In the genomic region with DNA sequence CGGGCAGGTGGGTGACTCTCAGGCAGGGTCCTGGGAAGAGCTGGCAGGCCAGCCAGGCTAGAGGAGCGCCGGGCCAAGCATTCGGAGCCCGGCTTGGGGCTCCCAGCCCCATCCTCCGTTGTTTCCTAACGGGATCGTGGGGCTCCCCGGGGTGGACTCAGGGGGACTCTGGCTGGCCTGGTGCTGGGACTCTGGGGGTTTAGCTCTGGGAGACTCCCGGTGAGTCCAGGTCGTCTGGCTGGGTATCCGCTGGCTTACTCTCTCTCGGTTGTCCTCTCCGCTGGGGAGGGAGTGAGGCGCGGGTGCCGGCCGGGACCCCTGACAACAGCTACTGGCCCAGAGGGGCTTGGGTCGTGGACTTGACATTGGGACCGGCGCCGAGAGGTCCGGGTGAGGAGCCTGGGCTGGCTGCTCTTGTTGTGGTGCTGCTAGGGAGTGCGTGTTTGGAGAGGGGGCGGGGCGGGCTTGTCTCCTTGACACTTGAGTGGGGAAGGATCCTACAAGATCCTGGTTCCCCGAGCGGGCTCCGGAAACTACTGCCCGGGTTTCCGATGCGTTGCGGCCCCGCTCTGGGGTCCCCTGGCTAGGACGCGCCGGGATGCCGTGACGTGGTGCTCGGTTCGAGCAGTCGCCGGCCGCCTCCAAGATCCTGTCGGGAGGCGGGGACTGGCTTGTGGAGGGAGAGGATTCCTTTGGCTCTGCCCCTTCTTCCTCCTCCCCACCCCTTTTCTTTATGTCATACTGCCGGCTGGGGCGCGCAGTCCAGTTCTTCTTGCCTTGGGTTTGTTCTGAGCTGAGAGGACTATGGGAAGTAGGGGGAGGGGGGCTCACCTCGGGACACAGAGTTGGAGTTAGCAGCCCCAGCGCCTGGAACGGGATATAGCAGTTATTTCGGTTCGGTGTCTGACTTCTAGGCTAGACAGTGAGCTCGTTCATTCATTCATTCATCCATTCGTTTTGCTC, we compare ENCODE assay signal across 8 cellular contexts. TPM values are rescaled to one million over a fixed set of nuclear protein-coding genes. Genes with fewer than 3 reads are reported as not detected.
DNase-seq lines count a peak whose midpoint lies in the region; ATAC-seq and TF ChIP-seq lines count a peak whose summit lies in the region.

No MANE protein-coding gene starts in this region.

- no peak for TF ChIP-seq POLR2A in lower leg skin (IDR thresholded peaks at IDR 0.05)

- H3K27ac ChIP-seq in duodenal mucosa (ENCODE audit: low read depth, low read length): no peak overlapping the region

- peaks cover 14 to 17% of the 10 kb centered on the region in 2 donors for H3K4me1 ChIP-seq in duodenal mucosa (ENCODE audit: control insufficient read depth in 1 of 2, insufficient read depth in 2 of 2, low read length in 2 of 2)

- H3K36me3 ChIP-seq in duodenal mucosa (ENCODE audit: control insufficient read depth in 1 of 2, insufficient read depth in 2 of 2, low read length in 2 of 2): peaks cover 2 to 7% of the 10 kb centered on the region in 2 donors

- peak overlapping the region; percentile 88 to 97 for H3K9ac ChIP-seq in duodenal mucosa (ENCODE audit: low read depth in 1 of 2, low read length in 2 of 2)

- TF ChIP-seq CTCF in AG09319 (IDR thresholded peaks at IDR 0.05; ENCODE audit: low read depth, low read length): no peak; the same call in none of the 2 replicates
- TF ChIP-seq CTCF in lower leg skin (IDR thresholded peaks at IDR 0.05): no peak

- peak overlapping the region; percentile 98 to 99 for H3K4me3 ChIP-seq in duodenal mucosa (ENCODE audit: low read depth in 1 of 2, low read length in 2 of 2)
- H3K4me3 ChIP-seq in lower leg skin (ENCODE audit: low read depth, poor library complexity, severe bottlenecking): peak overlapping the region; percentile 91

- DNase-seq in AG09319 (ENCODE audit: extremely low read depth, low read depth): peak; percentile 49
- DNase-seq in NCI-H69 (lab: John Stamatoyannopoulos, UW): peak; percentile 95
- peak; percentile 68 to 77 for DNase-seq in activated CD4-positive, alpha-beta T cell treated with anti-CD3 and anti-CD28 coated beads, Interleukin-2, amount 50 U/mL, for 48 hours
- peak; percentile 72 to 94 for DNase-seq in lower leg skin (ENCODE audit: low spot score in 2 of 2)
- DNase-seq in stimulated activated CD4-positive, alpha-beta T cell treated with anti-CD3 and anti-CD28 coated beads, Interleukin-4, amount 100 ng/mL, for 24 hours: peak; percentile 60

- ATAC-seq in GM19043 (IDR thresholded peaks at IDR 0.05; ENCODE audit: low read depth, unreplicated experiment) (peak; percentile 10), HG03442 (IDR thresholded peaks at IDR 0.05; ENCODE audit: unreplicated experiment) (peak; percentile 31)

- intact Hi-C loops in lower leg skin (cut with DNase I; ENCODE audit: low total_unique reads): no loop called here

- WGBS in lower leg skin, 2 donors: 0 to 1% methylated on average over 49 to 56 of the region's 56 CpGs

- no peaks in the 10 kb centered on the region for H3K9me3 ChIP-seq in duodenal mucosa (ENCODE audit: control insufficient read depth in 1 of 2, low read length in 2 of 2)

- no peaks in the 10 kb centered on the region for H3K27me3 ChIP-seq in duodenal mucosa (ENCODE audit: control insufficient read depth in 1 of 2, insufficient read depth in 2 of 2, low read length in 2 of 2)

RNA-seq across cellular contexts. Expression of a gene that starts 0.6 kb away (rescaled TPM):
- total RNA-seq in lower leg skin: 10 to 100 TPM; 12.8 to 45.0 (median 14.7) TPM
